Comparison of ENCODE assay signal across 1 cellular context in genomic region chr18:3690682-3691066, GRCh38.
TF ChIP-seq lines count a peak whose summit lies in the region.

No MANE protein-coding gene starts in this region.

TF ChIP-seq in IMR-90, 13 proteins besides CTCF, POLR2A, EP300 and RAD21 (continued from another document):
- TF ChIP-seq MXI1 (IDR thresholded peaks at IDR 0.05; ENCODE audit: borderline replicate concordance, low read depth, low read length), result no peak
